16 cellular contexts compared by ENCODE assay signal in the genomic region with DNA sequence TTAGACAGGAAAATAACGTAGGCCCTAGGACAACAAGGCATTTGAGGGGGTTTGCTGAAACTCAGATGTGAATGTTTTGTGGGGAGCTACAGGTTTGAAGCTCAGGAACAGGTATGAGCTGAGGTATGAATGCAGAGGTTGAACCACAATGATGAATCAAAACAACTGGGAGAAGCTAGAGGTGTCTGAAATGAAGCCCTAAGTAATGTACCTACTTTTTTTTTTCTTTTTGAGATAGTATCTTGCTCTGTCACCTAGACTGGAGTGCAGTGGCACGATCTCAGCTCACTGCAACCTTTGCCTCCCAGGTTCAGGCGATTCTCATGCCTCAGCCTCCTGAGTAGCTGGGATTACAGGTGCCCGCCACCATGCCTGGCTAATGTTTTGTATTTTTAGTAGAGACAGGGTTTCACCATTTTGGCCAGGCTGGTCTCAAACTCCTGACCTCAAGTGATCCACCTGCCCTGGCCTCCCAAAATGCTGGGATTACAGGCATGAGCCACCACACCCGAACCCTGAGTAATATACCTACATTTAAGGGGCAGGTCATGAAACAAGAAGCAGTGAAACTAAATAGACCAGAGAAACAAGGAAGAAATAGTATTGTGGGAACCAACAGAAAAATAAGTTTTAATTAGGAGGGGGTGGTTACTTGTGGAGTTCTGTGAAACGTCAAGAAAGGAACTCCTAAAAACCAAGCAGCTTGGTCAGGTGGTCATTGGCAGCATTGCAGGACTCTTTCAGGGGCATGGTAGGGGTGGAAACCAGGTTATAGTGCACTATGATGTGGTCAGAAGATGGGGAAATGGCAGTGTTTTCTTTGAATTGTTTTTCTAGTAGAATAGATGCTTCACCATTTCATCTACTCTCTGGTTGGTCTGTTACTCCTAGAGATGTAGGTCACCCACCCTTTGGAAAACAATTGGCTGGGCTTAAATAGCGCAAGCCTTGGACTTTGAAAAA.
"Had no signal": no experiment of that assay in that cellular context is flagged by ENCODE, and none has a peak within 500 bp of the region (broad histone marks: within the 10 kb centered on the region; RNA-seq: fewer than 3 reads in every experiment).

No MANE protein-coding gene starts in this region.

- H3K27me3 Mint-ChIP-seq: activated naive CD8-positive, alpha-beta T cell; naive thymus-derived CD4-positive, alpha-beta T cell had no signal

- DNase-seq: activated effector memory CD4-positive, alpha-beta T cell treated with Interleukin-2 at 50 U/mL for 16 hours; activated T-cell treated with anti-CD3 and anti-CD28 coated beads for 4 hours; aorta; dorsolateral prefrontal cortex; esophagus squamous epithelium; foreskin fibroblast; glutamatergic neuron; left cardiac atrium; naive thymus-derived CD4-positive, alpha-beta T cell; stimulated activated CD4-positive, alpha-beta T cell treated with anti-CD3 and anti-CD28 coated beads, Interleukin-4, amount 100 ng/mL, for 24 hours; stomach; SW 1271; T-helper 9 cell; thyroid gland; uterus had no signal

- ATAC-seq: left cardiac atrium; naive thymus-derived CD4-positive, alpha-beta T cell had no signal

- H3K4me3 Mint-ChIP-seq: activated naive CD8-positive, alpha-beta T cell had no signal

- H3K36me3 Mint-ChIP-seq: activated naive CD8-positive, alpha-beta T cell; naive thymus-derived CD4-positive, alpha-beta T cell had no signal

- H3K27ac Mint-ChIP-seq: activated naive CD8-positive, alpha-beta T cell had no signal
